In the genomic region with DNA sequence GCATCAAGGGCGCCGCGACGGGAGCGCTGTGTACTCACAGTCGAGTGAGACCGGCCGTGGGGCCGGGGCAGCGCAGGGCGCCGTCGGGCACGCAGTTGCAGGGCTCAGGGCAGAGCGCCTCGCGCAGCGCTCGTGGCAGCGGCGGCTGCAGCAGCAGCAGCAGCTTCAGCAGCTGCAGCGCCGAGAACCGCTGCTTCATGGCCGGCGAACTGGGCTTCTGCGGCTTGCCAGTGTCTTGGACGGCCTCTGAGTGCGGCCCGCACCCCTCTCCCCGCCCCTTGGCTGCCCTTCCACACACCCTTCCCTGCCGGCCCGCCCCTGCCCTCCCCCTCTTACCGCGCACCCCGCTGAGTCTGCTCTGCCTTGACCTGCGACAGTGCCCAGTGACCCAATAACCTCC, we compare ENCODE assay signal across 13 cellular contexts. TPM values are rescaled to one million over a fixed set of nuclear protein-coding genes. Genes with fewer than 3 reads are reported as not detected.
DNase-seq lines count a peak whose midpoint lies in the region; ATAC-seq and TF ChIP-seq lines count a peak whose summit lies in the region.
"Had no signal": no experiment of that assay in that cellular context is flagged by ENCODE, and none has a peak within 500 bp of the region (broad histone marks: within the 10 kb centered on the region; RNA-seq: fewer than 3 reads in every experiment).

A gene (minus strand): TSS at position 252 of the 400 bp plus-strand sequence. CDS start 53 bp downstream, at position 199.

- H3K4me2 ChIP-seq in neural cell (ENCODE audit: low read length): no peak within 1 kb of the TSS

- ATAC-seq in GM19023 (IDR thresholded peaks at IDR 0.05; ENCODE audit: unreplicated experiment): no peak
- ATAC-seq in HG02884 (IDR thresholded peaks at IDR 0.05; ENCODE audit: unreplicated experiment): no peak

- H3K27ac Mint-ChIP-seq in glutamatergic neuron (ENCODE audit: unreplicated experiment): no peak within 1 kb of the TSS
- H3K27ac Mint-ChIP-seq: CD4-positive, alpha-beta memory T cell had no signal

- no peaks in the 10 kb centered on the region for H3K36me3 Mint-ChIP-seq in glutamatergic neuron (ENCODE audit: unreplicated experiment)
- H3K36me3 Mint-ChIP-seq: CD4-positive, alpha-beta memory T cell had no signal

- H3K27me3 ChIP-seq in MG63: no peaks in the 10 kb centered on the region
- H3K27me3 ChIP-seq in neural cell (ENCODE audit: insufficient read depth, low read depth, low read length): peaks cover 5% of the 10 kb centered on the region

- no peaks in the 10 kb centered on the region for H3K79me2 ChIP-seq in neural cell (replicated peaks; ENCODE audit: insufficient read depth, low read length)

- no peak within 1 kb of the TSS for H3K9ac ChIP-seq in neural cell (ENCODE audit: low read length)

- peaks cover 2% of the 10 kb centered on the region for H3K9me3 Mint-ChIP-seq in glutamatergic neuron (ENCODE audit: unreplicated experiment)

- H3K9me3 ChIP-seq in MG63 (no peaks in the 10 kb centered on the region), neural cell (ENCODE audit: low read length) (no peaks in the 10 kb centered on the region)

- H3K4me3 ChIP-seq in MG63 (0 out of 2 replicates have a peak within 1 kb of the TSS, but pooled peaks have one; percentile 12), neural cell (ENCODE audit: low read length) (peak within 1 kb of the TSS; percentile 43)

- H3K4me3 Mint-ChIP-seq in glutamatergic neuron (ENCODE audit: unreplicated experiment): peak within 1 kb of the TSS; percentile 70
- H3K4me3 Mint-ChIP-seq: CD4-positive, alpha-beta memory T cell; central memory CD8-positive, alpha-beta T cell had no signal

- no peak within 1 kb of the TSS for H2AFZ ChIP-seq in neural cell (ENCODE audit: low read depth, low read length)

- DNase-seq in AG08396 (ENCODE audit: low spot score): peak; percentile 9
- peak; percentile 28 for DNase-seq in MG63
- peak; percentile 49 for DNase-seq in glutamatergic neuron
- DNase-seq in caudate nucleus (lab: John Stamatoyannopoulos, UW): no peak
- no peak for DNase-seq in glomerular visceral epithelial cell (ENCODE audit: extremely low spot score)
- DNase-seq: CD4-positive, alpha-beta memory T cell; NCI-H510A treated with DMSO at 0.1 percent for 48 hours; stimulated activated naive CD4-positive, alpha-beta T cell treated with Interleukin-2 at 50 U/mL for 16 hours had no signal

- TF ChIP-seq CTCF in glutamatergic neuron (IDR thresholded peaks at IDR 0.05; ENCODE audit: partially characterized antibody, unreplicated experiment) (no peak), neural cell (IDR thresholded peaks at IDR 0.05; ENCODE audit: poor library complexity, severe bottlenecking) (no peak)

- no peaks in the 10 kb centered on the region for H4K20me1 ChIP-seq in neural cell (ENCODE audit: insufficient read depth)

- H3K36me3 ChIP-seq in MG63 (no peaks in the 10 kb centered on the region), neural cell (ENCODE audit: insufficient read depth, low read length) (no peaks in the 10 kb centered on the region)

- no peak for TF ChIP-seq RAD21 in neural cell (conservative IDR thresholded peaks at IDR 0.05)

- peaks cover 4% of the 10 kb centered on the region for H3K27me3 Mint-ChIP-seq in glutamatergic neuron (ENCODE audit: unreplicated experiment)

- H3F3A ChIP-seq in neural cell (ENCODE audit: insufficient read depth, low read length, poor library complexity, severe bottlenecking): no peaks in the 10 kb centered on the region

- no peak for TF ChIP-seq EP300 in neural cell (conservative IDR thresholded peaks at IDR 0.05; ENCODE audit: poor library complexity, severe bottlenecking)

- H3K9me2 ChIP-seq in neural cell (ENCODE audit: insufficient read depth, low read length): no peaks in the 10 kb centered on the region

- H3K4me1 Mint-ChIP-seq in glutamatergic neuron (ENCODE audit: low read depth, unreplicated experiment): peaks cover 1% of the 10 kb centered on the region
- H3K4me1 Mint-ChIP-seq: central memory CD8-positive, alpha-beta T cell had no signal

- no peak within 1 kb of the TSS for H3K27ac ChIP-seq in neural cell (ENCODE audit: low read length)
- no peak within 1 kb of the TSS for H3K27ac ChIP-seq in caudate nucleus (ENCODE audit: low read depth, low read length)

TF ChIP-seq in neural cell, 6 proteins besides CTCF, POLR2A, EP300 and RAD21:
- TF ChIP-seq SMC3 (conservative IDR thresholded peaks at IDR 0.05; ENCODE audit: poor library complexity) (no peak), TAF1 (IDR thresholded peaks at IDR 0.05; ENCODE audit: low read depth) (no peak), EZH2 (IDR thresholded peaks at IDR 0.05; ENCODE audit: borderline replicate concordance, insufficient read depth, low read length, poor library complexity, severe bottlenecking) (no peak), MXI1 (conservative IDR thresholded peaks at IDR 0.05; ENCODE audit: poor library complexity, severe bottlenecking) (no peak), POLR2AphosphoS5 (IDR thresholded peaks at IDR 0.05) (no peak)
- TF ChIP-seq, protein P1, sequence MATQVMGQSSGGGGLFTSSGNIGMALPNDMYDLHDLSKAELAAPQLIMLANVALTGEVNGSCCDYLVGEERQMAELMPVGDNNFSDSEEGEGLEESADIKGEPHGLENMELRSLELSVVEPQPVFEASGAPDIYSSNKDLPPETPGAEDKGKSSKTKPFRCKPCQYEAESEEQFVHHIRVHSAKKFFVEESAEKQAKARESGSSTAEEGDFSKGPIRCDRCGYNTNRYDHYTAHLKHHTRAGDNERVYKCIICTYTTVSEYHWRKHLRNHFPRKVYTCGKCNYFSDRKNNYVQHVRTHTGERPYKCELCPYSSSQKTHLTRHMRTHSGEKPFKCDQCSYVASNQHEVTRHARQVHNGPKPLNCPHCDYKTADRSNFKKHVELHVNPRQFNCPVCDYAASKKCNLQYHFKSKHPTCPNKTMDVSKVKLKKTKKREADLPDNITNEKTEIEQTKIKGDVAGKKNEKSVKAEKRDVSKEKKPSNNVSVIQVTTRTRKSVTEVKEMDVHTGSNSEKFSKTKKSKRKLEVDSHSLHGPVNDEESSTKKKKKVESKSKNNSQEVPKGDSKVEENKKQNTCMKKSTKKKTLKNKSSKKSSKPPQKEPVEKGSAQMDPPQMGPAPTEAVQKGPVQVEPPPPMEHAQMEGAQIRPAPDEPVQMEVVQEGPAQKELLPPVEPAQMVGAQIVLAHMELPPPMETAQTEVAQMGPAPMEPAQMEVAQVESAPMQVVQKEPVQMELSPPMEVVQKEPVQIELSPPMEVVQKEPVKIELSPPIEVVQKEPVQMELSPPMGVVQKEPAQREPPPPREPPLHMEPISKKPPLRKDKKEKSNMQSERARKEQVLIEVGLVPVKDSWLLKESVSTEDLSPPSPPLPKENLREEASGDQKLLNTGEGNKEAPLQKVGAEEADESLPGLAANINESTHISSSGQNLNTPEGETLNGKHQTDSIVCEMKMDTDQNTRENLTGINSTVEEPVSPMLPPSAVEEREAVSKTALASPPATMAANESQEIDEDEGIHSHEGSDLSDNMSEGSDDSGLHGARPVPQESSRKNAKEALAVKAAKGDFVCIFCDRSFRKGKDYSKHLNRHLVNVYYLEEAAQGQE (IDR thresholded peaks at IDR 0.05; ENCODE audit: borderline replicate concordance): no peak

RNA-seq across cellular contexts. Expression of the gene that starts here (rescaled TPM):
- total RNA-seq in MG63 (2014; rRNA removed; shearing (Covaris generic); ENCODE audit: low replicate concordance): not detected in 2 replicates
- not detected for total RNA-seq in glutamatergic neuron (ENCODE audit: unreplicated experiment)
- polyA plus RNA-seq in neural cell: not detected in 2 replicates
- polyA minus RNA-seq in neural cell: 0.49 TPM in 1 of 2 replicates, not detected in the other
- total RNA-seq: CD4-positive, alpha-beta memory T cell had no signal
- polyA plus RNA-seq: CD4-positive, alpha-beta memory T cell; keratinocyte had no signal

Comparison
In these comparisons a context has a peak if more than half of its experiments do, and no peak if none do; other contexts are left out.
1. Peak in DNase-seq and H3K4me3 ChIP-seq in MG63; RNA of the gene not detected or under 1 TPM.
2. Peak in DNase-seq in glutamatergic neuron; RNA of the gene not detected or under 1 TPM.